ENCODE assay signal across 27 cellular contexts in genomic region chr20:40787922-40788321, GRCh38.
"Had no signal": no experiment of that assay in that cellular context is flagged by ENCODE, and none has a peak within 500 bp of the region (broad histone marks: within the 10 kb centered on the region; RNA-seq: fewer than 3 reads in every experiment).

No MANE protein-coding gene starts in this region.

- H3K27ac Mint-ChIP-seq: dendritic cell treated with granulocyte-macrophage colony-stimulating factor and Interleukin-4, amounts not matched to agents 40 ng/mL and 50 ng/mL, for 4 days; effector memory CD8-positive, alpha-beta T cell; endodermal cell; mesothelial cell of epicardium; naive thymus-derived CD4-positive, alpha-beta T cell had no signal

- H3K4me1 ChIP-seq: colonic mucosa, esophagus squamous epithelium, gastrocnemius medialis, lower lobe of right lung had no signal

- H3K4me1 Mint-ChIP-seq: mesothelial cell of epicardium had no signal

- FAIRE-seq: endometrium, islet of Langerhans, keratinocyte had no signal

- H3K36me3 Mint-ChIP-seq: mesothelial cell of epicardium; naive thymus-derived CD4-positive, alpha-beta T cell had no signal

- H3K27me3 ChIP-seq: colonic mucosa had no signal

- DNase-seq: colonic mucosa; cortex of kidney; effector CD8-positive, alpha-beta T cell; effector memory CD8-positive, alpha-beta T cell; endodermal cell; erythroblast; esophagus squamous epithelium; foreskin fibroblast; foreskin melanocyte; gastrocnemius medialis; glutamatergic neuron; head of caudate nucleus; heart right ventricle; hippocampal formation; left cardiac atrium; left ventricle myocardium superior; lower lobe of right lung; mesenchymal stem cell; naive thymus-derived CD4-positive, alpha-beta T cell had no signal

- H3K27ac ChIP-seq: colonic mucosa, epithelial cell of prostate, esophagus squamous epithelium, gastrocnemius medialis, heart right ventricle, lower lobe of right lung had no signal

- H3K36me3 ChIP-seq: colonic mucosa, esophagus squamous epithelium, gastrocnemius medialis, heart right ventricle, lower lobe of right lung had no signal

- H3K9me3 ChIP-seq: colonic mucosa, esophagus squamous epithelium, gastrocnemius medialis, heart right ventricle, lower lobe of right lung had no signal

- ATAC-seq: effector memory CD8-positive, alpha-beta T cell; esophagus mucosa; gastrocnemius medialis; heart right ventricle; left cardiac atrium; left lobe of liver; left ventricle myocardium superior; lower lobe of right lung; naive thymus-derived CD4-positive, alpha-beta T cell had no signal

- H3K4me3 Mint-ChIP-seq: dendritic cell treated with granulocyte-macrophage colony-stimulating factor and Interleukin-4, amounts not matched to agents 40 ng/mL and 50 ng/mL, for 4 days; effector memory CD8-positive, alpha-beta T cell; endodermal cell; mesothelial cell of epicardium; naive thymus-derived CD4-positive, alpha-beta T cell had no signal

- H3K9me3 Mint-ChIP-seq: dendritic cell treated with granulocyte-macrophage colony-stimulating factor and Interleukin-4, amounts not matched to agents 40 ng/mL and 50 ng/mL, for 4 days; effector memory CD8-positive, alpha-beta T cell; endodermal cell had no signal

- H3K4me3 ChIP-seq: colonic mucosa, esophagus squamous epithelium, gastrocnemius medialis, heart right ventricle, lower lobe of right lung had no signal
